Comparison of ENCODE assay signal across 17 cellular contexts in the genomic region with DNA sequence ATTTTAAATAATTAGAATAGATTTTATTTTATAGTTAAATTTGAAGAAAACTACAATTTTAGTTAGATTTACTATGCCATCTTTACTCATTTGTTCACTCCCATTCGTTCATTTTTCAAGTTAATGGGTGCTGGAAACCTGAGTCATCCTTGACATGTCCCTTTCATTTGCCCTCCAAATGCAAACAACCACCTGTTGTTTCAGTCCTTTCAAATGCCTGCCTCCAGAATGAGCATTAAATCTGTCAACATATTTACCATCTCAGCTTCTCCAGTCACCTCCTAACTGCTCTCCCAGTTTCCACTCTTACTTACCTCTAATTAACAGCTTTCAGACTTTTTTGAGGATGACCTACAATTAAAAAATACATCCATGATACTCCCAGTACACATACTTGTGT.
DNase-seq lines count a peak whose midpoint lies in the region; ATAC-seq and TF ChIP-seq lines count a peak whose summit lies in the region.
"Had no signal": no experiment of that assay in that cellular context is flagged by ENCODE, and none has a peak within 500 bp of the region (broad histone marks: within the 10 kb centered on the region; RNA-seq: fewer than 3 reads in every experiment).

No MANE protein-coding gene starts in this region.

- DNase-seq in COR-L47 (lab: John Stamatoyannopoulos, UW) (peak; percentile 73), LoVo (ENCODE audit: low spot score) (peak; percentile 54), NCI-H748 treated with DMSO at 0.1 percent for 48 hours (lab: John Stamatoyannopoulos, UW) (peak; percentile 70), CD14-positive monocyte (ENCODE audit: low spot score) (no peak)
- no peak for DNase-seq in central memory CD4-positive, alpha-beta T cell
- DNase-seq: left ventricle myocardium inferior; NCI-H1694; SIG-M5; stimulated activated CD4-positive, alpha-beta T cell treated with anti-CD3 and anti-CD28 coated beads, Interleukin-15, amount 100 ng/mL, for 24 hours; stimulated activated CD8-positive, alpha-beta memory T cell treated with anti-CD3 and anti-CD28 coated beads, Interleukin-4, amount 100 ng/mL, for 48 hours had no signal

- no peak overlapping the region for H3K9ac ChIP-seq in liver (ENCODE audit: low read depth in 1 of 2, low read length in 2 of 2)

- no peak for TF ChIP-seq CTCF in liver (IDR thresholded peaks at IDR 0.05; ENCODE audit: low read depth, low read length, missing input control)
- no peak for TF ChIP-seq CTCF in CD14-positive monocyte (IDR thresholded peaks at IDR 0.05)

- H3K4me3 Mint-ChIP-seq in CD14-positive monocyte, result no peak overlapping the region
- H3K4me3 Mint-ChIP-seq: dendritic cell treated with granulocyte-macrophage colony-stimulating factor and Interleukin-4, amounts not matched to agents 40 ng/mL and 50 ng/mL, for 4 days had no signal

- H3K27me3 ChIP-seq in liver (ENCODE audit: control insufficient read depth in 4 of 4, insufficient read depth in 4 of 4, low read length in 3 of 4), result no peaks in the 10 kb centered on the region
- H3K27me3 ChIP-seq: neutrophil had no signal

- H3K36me3 Mint-ChIP-seq in CD14-positive monocyte, result no peaks in the 10 kb centered on the region

- ATAC-seq in SK-N-SH treated with all-trans-retinoic acid at 6 μM for 48 hours, result no peak
- ATAC-seq in GM21515 (IDR thresholded peaks at IDR 0.05; ENCODE audit: unreplicated experiment), result no peak

- H3K36me3 ChIP-seq in liver (ENCODE audit: control insufficient read depth in 4 of 4, insufficient read depth in 3 of 4, low read depth in 1 of 4, low read length in 3 of 4), result no peaks in the 10 kb centered on the region
- H3K36me3 ChIP-seq: left ventricle myocardium inferior, neutrophil had no signal

- H3K27ac ChIP-seq in liver (ENCODE audit: low read depth in 1 of 2, low read length in 2 of 2), result no peak overlapping the region
- H3K27ac ChIP-seq: HL-60, left ventricle myocardium inferior, neutrophil, VCaP had no signal

- no peaks in the 10 kb centered on the region for H3K4me1 Mint-ChIP-seq in CD14-positive monocyte

- intact Hi-C loops in CD14-positive monocyte (cut with micrococcal nuclease), result no loop called here

- H3K27ac Mint-ChIP-seq in CD14-positive monocyte, result no peak overlapping the region
- H3K27ac Mint-ChIP-seq: dendritic cell treated with granulocyte-macrophage colony-stimulating factor and Interleukin-4, amounts not matched to agents 40 ng/mL and 50 ng/mL, for 4 days had no signal

- WGBS in liver, result 32% methylated on average over 1 of the region's 1 CpG

- no peaks in the 10 kb centered on the region for H3K27me3 Mint-ChIP-seq in CD14-positive monocyte (ENCODE audit: low read depth in 3 of 3)
- H3K27me3 Mint-ChIP-seq: dendritic cell treated with granulocyte-macrophage colony-stimulating factor and Interleukin-4, amounts not matched to agents 40 ng/mL and 50 ng/mL, for 4 days had no signal

- H3K4me3 ChIP-seq in liver (ENCODE audit: low read depth in 1 of 3, low read length in 3 of 3), result no peak overlapping the region
- H3K4me3 ChIP-seq: left ventricle myocardium inferior had no signal

- no peaks in the 10 kb centered on the region for H3K9me3 Mint-ChIP-seq in CD14-positive monocyte
- H3K9me3 Mint-ChIP-seq: dendritic cell treated with granulocyte-macrophage colony-stimulating factor and Interleukin-4, amounts not matched to agents 40 ng/mL and 50 ng/mL, for 4 days had no signal

- peaks cover 11 to 57% (median 42%) of the 10 kb centered on the region in 4 donors for H3K4me1 ChIP-seq in liver (ENCODE audit: control insufficient read depth in 4 of 4, insufficient read depth in 4 of 4, low read length in 3 of 4)

- no peaks in the 10 kb centered on the region for H3K9me3 ChIP-seq in liver (ENCODE audit: control insufficient read depth in 4 of 4, low read length in 3 of 4)
- H3K9me3 ChIP-seq: left ventricle myocardium inferior, neutrophil had no signal

- TF ChIP-seq RAD21 in liver (IDR thresholded peaks at IDR 0.05), result no peak

TF ChIP-seq in liver, 16 proteins besides CTCF, POLR2A, EP300 and RAD21 (continues in another document):
- TF ChIP-seq SP1 (IDR thresholded peaks at IDR 0.05) (no peak), YY1 (IDR thresholded peaks at IDR 0.05) (peak; percentile 55), EGR1 (IDR thresholded peaks at IDR 0.05; ENCODE audit: low read depth in 2 of 2) (no peak), RXRA (IDR thresholded peaks at IDR 0.05) (peak in 1 of 2 donors; percentile 13), JUND (IDR thresholded peaks at IDR 0.05) (no peak), NR2F2 (IDR thresholded peaks at IDR 0.05) (no peak), FOXA1 (IDR thresholded peaks at IDR 0.05) (no peak), HNF4A (conservative IDR thresholded peaks at IDR 0.05) (peak in 1 of 2 donors; percentile 20)
- TF ChIP-seq, protein P1, sequence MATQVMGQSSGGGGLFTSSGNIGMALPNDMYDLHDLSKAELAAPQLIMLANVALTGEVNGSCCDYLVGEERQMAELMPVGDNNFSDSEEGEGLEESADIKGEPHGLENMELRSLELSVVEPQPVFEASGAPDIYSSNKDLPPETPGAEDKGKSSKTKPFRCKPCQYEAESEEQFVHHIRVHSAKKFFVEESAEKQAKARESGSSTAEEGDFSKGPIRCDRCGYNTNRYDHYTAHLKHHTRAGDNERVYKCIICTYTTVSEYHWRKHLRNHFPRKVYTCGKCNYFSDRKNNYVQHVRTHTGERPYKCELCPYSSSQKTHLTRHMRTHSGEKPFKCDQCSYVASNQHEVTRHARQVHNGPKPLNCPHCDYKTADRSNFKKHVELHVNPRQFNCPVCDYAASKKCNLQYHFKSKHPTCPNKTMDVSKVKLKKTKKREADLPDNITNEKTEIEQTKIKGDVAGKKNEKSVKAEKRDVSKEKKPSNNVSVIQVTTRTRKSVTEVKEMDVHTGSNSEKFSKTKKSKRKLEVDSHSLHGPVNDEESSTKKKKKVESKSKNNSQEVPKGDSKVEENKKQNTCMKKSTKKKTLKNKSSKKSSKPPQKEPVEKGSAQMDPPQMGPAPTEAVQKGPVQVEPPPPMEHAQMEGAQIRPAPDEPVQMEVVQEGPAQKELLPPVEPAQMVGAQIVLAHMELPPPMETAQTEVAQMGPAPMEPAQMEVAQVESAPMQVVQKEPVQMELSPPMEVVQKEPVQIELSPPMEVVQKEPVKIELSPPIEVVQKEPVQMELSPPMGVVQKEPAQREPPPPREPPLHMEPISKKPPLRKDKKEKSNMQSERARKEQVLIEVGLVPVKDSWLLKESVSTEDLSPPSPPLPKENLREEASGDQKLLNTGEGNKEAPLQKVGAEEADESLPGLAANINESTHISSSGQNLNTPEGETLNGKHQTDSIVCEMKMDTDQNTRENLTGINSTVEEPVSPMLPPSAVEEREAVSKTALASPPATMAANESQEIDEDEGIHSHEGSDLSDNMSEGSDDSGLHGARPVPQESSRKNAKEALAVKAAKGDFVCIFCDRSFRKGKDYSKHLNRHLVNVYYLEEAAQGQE (IDR thresholded peaks at IDR 0.05), result no peak
- TF ChIP-seq, protein P2, sequence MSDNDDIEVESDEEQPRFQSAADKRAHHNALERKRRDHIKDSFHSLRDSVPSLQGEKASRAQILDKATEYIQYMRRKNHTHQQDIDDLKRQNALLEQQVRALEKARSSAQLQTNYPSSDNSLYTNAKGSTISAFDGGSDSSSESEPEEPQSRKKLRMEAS (IDR thresholded peaks at IDR 0.05), result no peak
- TF ChIP-seq, protein P3, sequence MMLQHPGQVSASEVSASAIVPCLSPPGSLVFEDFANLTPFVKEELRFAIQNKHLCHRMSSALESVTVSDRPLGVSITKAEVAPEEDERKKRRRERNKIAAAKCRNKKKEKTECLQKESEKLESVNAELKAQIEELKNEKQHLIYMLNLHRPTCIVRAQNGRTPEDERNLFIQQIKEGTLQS (IDR thresholded peaks at IDR 0.05), result no peak

TF ChIP-seq in SK-N-SH treated with all-trans-retinoic acid at 6 μM for 48 hours, 23 proteins besides CTCF, POLR2A, EP300 and RAD21:
- TF ChIP-seq PPARA (CRISPR knock-in tag; IDR thresholded peaks at IDR 0.05; ENCODE audit: borderline replicate concordance), result no peak
TF ChIP-seq in SK-N-SH treated with all-trans-retinoic acid at 6 μM for 48 hours: peak in this region for 0.

Comparison
In these comparisons a context has a peak if more than half of its experiments do, and no peak if none do; other contexts are left out.
1. DNase-seq: peak in COR-L47 (single experiment), LoVo (single experiment) and NCI-H748 treated with DMSO at 0.1 percent for 48 hours (single experiment); none in CD14-positive monocyte (single experiment) and central memory CD4-positive, alpha-beta T cell (single experiment).